Comparison of ENCODE assay signal across 1 cellular context in genomic region chr11:72433455-72434061, GRCh38.
TF ChIP-seq lines count a peak whose summit lies in the region.

No MANE protein-coding gene starts in this region.

TF ChIP-seq in GM12878, 131 proteins besides CTCF, POLR2A, EP300 and RAD21:
- TF ChIP-seq, protein P1, sequence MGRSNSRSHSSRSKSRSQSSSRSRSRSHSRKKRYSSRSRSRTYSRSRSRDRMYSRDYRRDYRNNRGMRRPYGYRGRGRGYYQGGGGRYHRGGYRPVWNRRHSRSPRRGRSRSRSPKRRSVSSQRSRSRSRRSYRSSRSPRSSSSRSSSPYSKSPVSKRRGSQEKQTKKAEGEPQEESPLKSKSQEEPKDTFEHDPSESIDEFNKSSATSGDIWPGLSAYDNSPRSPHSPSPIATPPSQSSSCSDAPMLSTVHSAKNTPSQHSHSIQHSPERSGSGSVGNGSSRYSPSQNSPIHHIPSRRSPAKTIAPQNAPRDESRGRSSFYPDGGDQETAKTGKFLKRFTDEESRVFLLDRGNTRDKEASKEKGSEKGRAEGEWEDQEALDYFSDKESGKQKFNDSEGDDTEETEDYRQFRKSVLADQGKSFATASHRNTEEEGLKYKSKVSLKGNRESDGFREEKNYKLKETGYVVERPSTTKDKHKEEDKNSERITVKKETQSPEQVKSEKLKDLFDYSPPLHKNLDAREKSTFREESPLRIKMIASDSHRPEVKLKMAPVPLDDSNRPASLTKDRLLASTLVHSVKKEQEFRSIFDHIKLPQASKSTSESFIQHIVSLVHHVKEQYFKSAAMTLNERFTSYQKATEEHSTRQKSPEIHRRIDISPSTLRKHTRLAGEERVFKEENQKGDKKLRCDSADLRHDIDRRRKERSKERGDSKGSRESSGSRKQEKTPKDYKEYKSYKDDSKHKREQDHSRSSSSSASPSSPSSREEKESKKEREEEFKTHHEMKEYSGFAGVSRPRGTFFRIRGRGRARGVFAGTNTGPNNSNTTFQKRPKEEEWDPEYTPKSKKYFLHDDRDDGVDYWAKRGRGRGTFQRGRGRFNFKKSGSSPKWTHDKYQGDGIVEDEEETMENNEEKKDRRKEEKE (IDR thresholded peaks at IDR 0.05), result no peak
- TF ChIP-seq, protein P2, sequence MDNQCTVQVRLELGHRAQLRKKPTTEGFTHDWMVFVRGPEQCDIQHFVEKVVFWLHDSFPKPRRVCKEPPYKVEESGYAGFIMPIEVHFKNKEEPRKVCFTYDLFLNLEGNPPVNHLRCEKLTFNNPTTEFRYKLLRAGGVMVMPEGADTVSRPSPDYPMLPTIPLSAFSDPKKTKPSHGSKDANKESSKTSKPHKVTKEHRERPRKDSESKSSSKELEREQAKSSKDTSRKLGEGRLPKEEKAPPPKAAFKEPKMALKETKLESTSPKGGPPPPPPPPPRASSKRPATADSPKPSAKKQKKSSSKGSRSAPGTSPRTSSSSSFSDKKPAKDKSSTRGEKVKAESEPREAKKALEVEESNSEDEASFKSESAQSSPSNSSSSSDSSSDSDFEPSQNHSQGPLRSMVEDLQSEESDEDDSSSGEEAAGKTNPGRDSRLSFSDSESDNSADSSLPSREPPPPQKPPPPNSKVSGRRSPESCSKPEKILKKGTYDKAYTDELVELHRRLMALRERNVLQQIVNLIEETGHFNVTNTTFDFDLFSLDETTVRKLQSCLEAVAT (IDR thresholded peaks at IDR 0.05), result no peak
- TF ChIP-seq SPI1 (IDR thresholded peaks at IDR 0.05; ENCODE audit: borderline replicate concordance, insufficient read depth, low read depth, low read length), result no peak
- no peak for TF ChIP-seq TAF1 (IDR thresholded peaks at IDR 0.05; ENCODE audit: borderline replicate concordance, low read depth, low read length)
- TF ChIP-seq DPF2 (IDR thresholded peaks at IDR 0.05), result no peak
TF ChIP-seq in GM12878: peak in this region for 0.
